In the genomic region with DNA sequence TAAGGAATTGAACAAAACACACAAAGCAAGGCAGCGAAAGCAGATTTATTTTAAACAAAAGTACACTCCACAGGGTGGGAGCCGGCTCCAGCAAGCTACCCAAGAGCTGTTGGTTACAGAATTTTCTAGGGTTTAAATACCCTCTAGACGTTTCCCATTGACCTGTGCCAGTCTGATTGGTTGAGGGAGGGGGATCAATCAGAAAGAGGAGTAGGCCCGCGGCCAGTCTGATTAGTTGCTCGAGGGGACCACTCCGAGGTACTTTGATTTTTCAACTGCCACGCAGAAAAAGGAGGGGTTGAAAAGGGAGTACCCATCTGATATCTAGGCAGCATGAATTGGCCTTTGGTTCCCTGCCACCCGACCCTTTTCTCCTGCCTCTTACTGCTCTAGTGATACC, we compare ENCODE assay signal across 8 cellular contexts. TPM values are rescaled to one million over a fixed set of nuclear protein-coding genes. Genes with fewer than 3 reads are reported as not detected.
A peak's percentile ranks its signal among the peaks of the same experiment; 100 is the strongest.
DNase-seq lines count a peak whose midpoint lies in the region; ATAC-seq and TF ChIP-seq lines count a peak whose summit lies in the region.

No MANE protein-coding gene starts in this region.

- no peak overlapping the region for H3K27ac ChIP-seq in DOHH2 (ENCODE audit: low read depth, low read length)

- TF ChIP-seq CTCF in DOHH2 (IDR thresholded peaks at IDR 0.05; ENCODE audit: low read depth, low read length, poor library complexity, severe bottlenecking): no peak
- no peak for TF ChIP-seq CTCF in osteocyte (IDR thresholded peaks at IDR 0.05)

- H3K9me3 ChIP-seq in DOHH2 (ENCODE audit: control insufficient read depth, insufficient read depth, low read length) (peaks cover 5% of the 10 kb centered on the region; the same call in 1 of the 2 replicates), NT2/D1 (ENCODE audit: insufficient read depth, low read length) (no peaks in the 10 kb centered on the region), endocrine pancreas (ENCODE audit: control insufficient read depth, low read length) (no peaks in the 10 kb centered on the region)

- no peaks in the 10 kb centered on the region for H3F3A ChIP-seq in DOHH2 (ENCODE audit: control insufficient read depth, insufficient read depth)

- H3K36me3 Mint-ChIP-seq in osteocyte (ENCODE audit: unreplicated experiment): peaks cover 16% of the 10 kb centered on the region

- peaks cover 47% of the 10 kb centered on the region for H3K79me2 ChIP-seq in DOHH2 (ENCODE audit: control insufficient read depth, low read length)

- no peaks in the 10 kb centered on the region; the same call in 1 of the 2 replicates for H4K20me1 ChIP-seq in DOHH2 (ENCODE audit: control insufficient read depth, insufficient read depth, low read depth, low read length)

- H3K9ac ChIP-seq in NT2/D1 (ENCODE audit: insufficient read length, low read depth): peak overlapping the region; percentile 95
- peak overlapping the region; percentile 98 for H3K9ac ChIP-seq in endocrine pancreas (ENCODE audit: control insufficient read depth, insufficient read depth, low read length)

- H3K27me3 Mint-ChIP-seq in osteocyte (ENCODE audit: unreplicated experiment): peaks cover 15% of the 10 kb centered on the region

- H3K27ac Mint-ChIP-seq in osteocyte (ENCODE audit: unreplicated experiment): peak overlapping the region; percentile 96

- H3K9me3 Mint-ChIP-seq in osteocyte (ENCODE audit: unreplicated experiment): no peaks in the 10 kb centered on the region

- DNase-seq in NT2/D1 (ENCODE audit: low read depth, low spot score): no peak
- DNase-seq in osteocyte (ENCODE audit: extremely low spot score, unreplicated experiment): no peak
- DNase-seq in superior temporal gyrus (ENCODE audit: extremely low spot score): no peak
- no peak for DNase-seq in mesenteric fat pad (ENCODE audit: low spot score)

- peak overlapping the region; percentile 96 for H3K4me2 ChIP-seq in DOHH2 (ENCODE audit: low read length)

- no peaks in the 10 kb centered on the region for H3K9me2 ChIP-seq in DOHH2 (replicated peaks; ENCODE audit: control insufficient read depth, low read length)

- peaks cover 54% of the 10 kb centered on the region for H3K36me3 ChIP-seq in DOHH2 (ENCODE audit: control insufficient read depth, low read length)
- peaks cover 46% of the 10 kb centered on the region for H3K36me3 ChIP-seq in NT2/D1 (ENCODE audit: insufficient read depth, insufficient read length, low read length)
- H3K36me3 ChIP-seq in endocrine pancreas (ENCODE audit: control insufficient read depth, insufficient read depth, low read length): no peaks in the 10 kb centered on the region

- H3K4me3 ChIP-seq in DOHH2 (ENCODE audit: low read length) (peak overlapping the region; percentile 94), NT2/D1 (ENCODE audit: insufficient read length, low read depth) (peak overlapping the region; percentile 96), endocrine pancreas (ENCODE audit: control insufficient read depth, insufficient read depth, low read length) (peak overlapping the region; percentile 97)

- H3K4me1 ChIP-seq in DOHH2 (ENCODE audit: control insufficient read depth, low read length): peaks cover 26% of the 10 kb centered on the region
- H3K4me1 ChIP-seq in NT2/D1 (ENCODE audit: insufficient read depth, insufficient read length): peaks cover 3% of the 10 kb centered on the region
- peaks cover 8% of the 10 kb centered on the region for H3K4me1 ChIP-seq in endocrine pancreas (ENCODE audit: control insufficient read depth, insufficient read depth, low read length)

- H3K4me1 Mint-ChIP-seq in osteocyte (ENCODE audit: unreplicated experiment): peaks cover 28% of the 10 kb centered on the region

- ATAC-seq in HG03571 (IDR thresholded peaks at IDR 0.05; ENCODE audit: unreplicated experiment): no peak
- ATAC-seq in esophagus mucosa: no peak

- H3K27me3 ChIP-seq in DOHH2 (ENCODE audit: control insufficient read depth, low read length): no peaks in the 10 kb centered on the region
- H3K27me3 ChIP-seq in NT2/D1 (ENCODE audit: insufficient read depth, insufficient read length): no peaks in the 10 kb centered on the region
- H3K27me3 ChIP-seq in endocrine pancreas (ENCODE audit: control insufficient read depth, insufficient read depth, low read length): no peaks in the 10 kb centered on the region

- H3K4me3 Mint-ChIP-seq in osteocyte (ENCODE audit: unreplicated experiment): peak overlapping the region; percentile 96

RNA-seq across cellular contexts. Expression of a gene that starts 1.0 kb away (rescaled TPM):
- total RNA-seq in osteocyte (50.6 and 55.3 TPM in 2 replicates), esophagus mucosa (29.7 TPM), mesenteric fat pad (55.6 TPM)

RNA-seq across cellular contexts. Expression of a gene that starts 59.9 kb away (rescaled TPM):
- total RNA-seq in osteocyte (66.4 and 73.8 TPM in 2 replicates), esophagus mucosa (52.0 TPM), mesenteric fat pad (121 TPM)
